In genomic region chr14:94051115-94051514, GRCh38 we compare ENCODE assay signal across 8 cellular contexts.
DNase-seq lines count a peak whose midpoint lies in the region; ATAC-seq, FAIRE-seq and TF ChIP-seq lines count a peak whose summit lies in the region.

No MANE protein-coding gene starts in this region.

- POLR2A ChIA-PET in GM10248 (lab: Yijun Ruan, JAX), result no interaction called here

- TF ChIP-seq CTCF in GM10248 (IDR thresholded peaks at IDR 0.05; ENCODE audit: control extremely low read depth, extremely low read depth, low read depth, missing control alignments), result peak; percentile 13
- TF ChIP-seq CTCF in foreskin fibroblast (IDR thresholded peaks at IDR 0.05; ENCODE audit: low read depth, low read length), result peak; percentile 33

- no peak for ATAC-seq in GM19452 (IDR thresholded peaks at IDR 0.05; ENCODE audit: unreplicated experiment)

- FAIRE-seq in urothelium cell line (lab: Jason Lieb, UNC), result no peak

- H3K4me3 ChIP-seq in foreskin fibroblast (ENCODE audit: low read depth in 1 of 2, low read length in 2 of 2), result no peak overlapping the region

- CTCF ChIA-PET in GM10248 (lab: Yijun Ruan, JAX), result interaction anchor here (0.9 to 4.7 kb wide), 7 partner anchors 13 to 111 kb away, joined by 3 to 36 read pairs (median 7); partner anchors contain the start of genes DDX24 and IFI27L1

- DNase-seq in GM10248 (ENCODE audit: extremely low spot score), result no peak
- DNase-seq in SW480 (ENCODE audit: low spot score), result peak; percentile 25
- peak; percentile 29 to 68 for DNase-seq in foreskin fibroblast
- peak; percentile 62 for DNase-seq in pons (ENCODE audit: low spot score)
- no peak for DNase-seq in NCI-H446 treated with DMSO at 0.1 percent for 48 hours (lab: John Stamatoyannopoulos, UW)
- DNase-seq in activated CD4-positive, alpha-beta T cell treated with anti-CD3 and anti-CD28 coated beads, Interleukin-2, amount 50 U/mL, for 4 hours, result no peak
- DNase-seq in urothelium cell line (ENCODE audit: low spot score), result no peak

Comparison
In these comparisons a context has a peak if more than half of its experiments do, and no peak if none do; other contexts are left out.
1. DNase-seq: peak in SW480 (single experiment), foreskin fibroblast (2 of 2) and pons (single experiment); none in GM10248 (single experiment), NCI-H446 treated with DMSO at 0.1 percent for 48 hours (single experiment), activated CD4-positive, alpha-beta T cell treated with anti-CD3 and anti-CD28 coated beads, Interleukin-2, amount 50 U/mL, for 4 hours (0 of 2) and urothelium cell line (single experiment).